In the genomic region with DNA sequence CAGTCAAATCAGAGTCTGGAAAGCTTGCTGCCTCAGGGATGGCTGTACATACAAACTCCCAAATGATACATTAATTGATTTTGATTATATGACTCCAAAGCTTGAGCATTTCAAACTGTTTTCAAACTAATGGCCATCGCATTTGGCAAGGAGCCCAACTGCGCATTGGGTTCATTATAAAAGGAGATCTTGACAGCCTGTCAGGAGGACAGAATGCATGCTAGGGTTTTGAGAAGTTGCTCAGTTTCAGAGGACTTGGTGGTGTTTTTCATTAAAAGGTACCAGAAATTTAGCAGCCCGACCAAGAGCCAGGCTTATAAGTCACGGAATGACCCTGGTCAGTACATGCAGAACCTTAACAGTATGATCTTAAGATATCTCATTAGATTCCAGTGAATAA, we compare ENCODE assay signal across 30 cellular contexts.
"Had no signal": no experiment of that assay in that cellular context is flagged by ENCODE, and none has a peak within 500 bp of the region (broad histone marks: within the 10 kb centered on the region; RNA-seq: fewer than 3 reads in every experiment).

No MANE protein-coding gene starts in this region.

- H3K27me3 Mint-ChIP-seq: activated CD4-positive, alpha-beta memory T cell treated with anti-CD3 and anti-CD28 coated beads, Interleukin-2, amount 10 ng/mL, durations not matched to agents 7 days and 5 days; activated CD4-positive, alpha-beta T cell treated with anti-CD3 and anti-CD28 coated beads, Interleukin-2, amount 10 ng/mL, durations not matched to agents 7 days and 5 days; activated naive CD8-positive, alpha-beta T cell; activated T-cell treated with anti-CD3 and anti-CD28 coated beads, Interleukin-2, amount 50 U/mL, for 24 hours; activated T-helper 17 cell treated with anti-CD3 and anti-CD28 coated beads, Interleukin-2, amount 50 U/mL, for 72 hours; central memory CD8-positive, alpha-beta T cell; effector memory CD8-positive, alpha-beta T cell had no signal

- H3K27ac ChIP-seq: brain microvascular endothelial cell, esophagus muscularis mucosa, foreskin keratinocyte, gastrocnemius medialis, heart left ventricle had no signal

- H3K4me3 Mint-ChIP-seq: activated CD4-positive, alpha-beta memory T cell treated with anti-CD3 and anti-CD28 coated beads, Interleukin-2, amount 10 ng/mL, durations not matched to agents 7 days and 5 days; activated CD4-positive, alpha-beta T cell treated with anti-CD3 and anti-CD28 coated beads, Interleukin-2, amount 10 ng/mL, durations not matched to agents 7 days and 5 days; activated naive CD8-positive, alpha-beta T cell; activated T-cell treated with anti-CD3 and anti-CD28 coated beads, Interleukin-2, amount 50 U/mL, for 24 hours; activated T-cell treated with anti-CD3 and anti-CD28 coated beads, Interleukin-2, amount 50 U/mL, for 72 hours; activated T-helper 17 cell treated with anti-CD3 and anti-CD28 coated beads, Interleukin-2, amount 50 U/mL, for 72 hours; central memory CD8-positive, alpha-beta T cell; effector memory CD8-positive, alpha-beta T cell had no signal

- H3K36me3 ChIP-seq: brain microvascular endothelial cell, esophagus muscularis mucosa, gastrocnemius medialis, heart left ventricle had no signal

- H3K36me3 Mint-ChIP-seq: activated naive CD8-positive, alpha-beta T cell had no signal

- H3K27me3 ChIP-seq: brain microvascular endothelial cell, esophagus muscularis mucosa, foreskin keratinocyte, gastrocnemius medialis, heart left ventricle had no signal

- H3K4me1 Mint-ChIP-seq: activated CD4-positive, alpha-beta memory T cell treated with anti-CD3 and anti-CD28 coated beads, Interleukin-2, amount 10 ng/mL, durations not matched to agents 7 days and 5 days; activated CD4-positive, alpha-beta T cell treated with anti-CD3 and anti-CD28 coated beads, Interleukin-2, amount 10 ng/mL, durations not matched to agents 7 days and 5 days; activated T-helper 17 cell treated with anti-CD3 and anti-CD28 coated beads, Interleukin-2, amount 50 U/mL, for 72 hours; central memory CD8-positive, alpha-beta T cell had no signal

- DNase-seq: activated CD4-positive, alpha-beta memory T cell treated with anti-CD3 and anti-CD28 coated beads, Interleukin-2, amount 10 ng/mL, durations not matched to agents 7 days and 5 days; activated CD4-positive, alpha-beta T cell treated with anti-CD3 and anti-CD28 coated beads for 1 hour; activated CD4-positive, alpha-beta T cell treated with anti-CD3 and anti-CD28 coated beads for 4 hours; activated CD4-positive, alpha-beta T cell treated with anti-CD3 and anti-CD28 coated beads, Interleukin-2, amount 10 ng/mL, durations not matched to agents 7 days and 5 days; activated CD4-positive, alpha-beta T cell treated with anti-CD3 and anti-CD28 coated beads, Interleukin-2, amount 50 U/mL, for 4 hours; activated CD8-positive, alpha-beta memory T cell treated with anti-CD3 and anti-CD28 coated beads, Interleukin-2, amount 50 U/mL, for 48 hours; activated effector memory CD4-positive, alpha-beta T cell treated with Interleukin-2 at 50 U/mL for 16 hours; activated gamma-delta T cell treated with Interleukin-2 at 50 U/mL for 16 hours; activated naive CD4-positive, alpha-beta T cell treated with anti-CD3 and anti-CD28 coated beads, Interleukin-2, amount 50 U/mL, for 16 hours; activated naive CD4-positive, alpha-beta T cell treated with Interleukin-2 at 50 U/mL for 16 hours; activated T-cell treated with anti-CD3 and anti-CD28 coated beads for 4 hours; activated T-cell treated with anti-CD3 and anti-CD28 coated beads, Interleukin-2, amount 50 U/mL, for 24 hours; activated T-cell treated with anti-CD3 and anti-CD28 coated beads, Interleukin-2, amount 50 U/mL, for 72 hours; amniotic stem cell; anterior cingulate cortex; brain microvascular endothelial cell; cortex of kidney; dermis blood vessel endothelial cell; effector CD4-positive, alpha-beta T cell; effector memory CD8-positive, alpha-beta T cell; erythroblast; foreskin keratinocyte; gastrocnemius medialis; glutamatergic neuron; heart left ventricle; T-helper 2 cell had no signal

- ATAC-seq: activated T-cell treated with anti-CD3 and anti-CD28 coated beads, Interleukin-2, amount 50 U/mL, for 72 hours; activated T-helper 17 cell treated with anti-CD3 and anti-CD28 coated beads, Interleukin-2, amount 50 U/mL, for 72 hours; effector memory CD8-positive, alpha-beta T cell; foreskin keratinocyte; gastrocnemius medialis; heart left ventricle had no signal

- H3K9me3 Mint-ChIP-seq: activated CD4-positive, alpha-beta T cell treated with anti-CD3 and anti-CD28 coated beads, Interleukin-2, amount 10 ng/mL, durations not matched to agents 7 days and 5 days; activated T-cell treated with anti-CD3 and anti-CD28 coated beads, Interleukin-2, amount 50 U/mL, for 24 hours had no signal

- H3K9me3 ChIP-seq: esophagus muscularis mucosa, gastrocnemius medialis, heart left ventricle had no signal

- H3K4me3 ChIP-seq: esophagus muscularis mucosa, gastrocnemius medialis, heart left ventricle had no signal

- H3K27ac Mint-ChIP-seq: activated CD4-positive, alpha-beta memory T cell treated with anti-CD3 and anti-CD28 coated beads, Interleukin-2, amount 10 ng/mL, durations not matched to agents 7 days and 5 days; activated CD4-positive, alpha-beta T cell treated with anti-CD3 and anti-CD28 coated beads, Interleukin-2, amount 10 ng/mL, durations not matched to agents 7 days and 5 days; activated naive CD8-positive, alpha-beta T cell; activated T-cell treated with anti-CD3 and anti-CD28 coated beads, Interleukin-2, amount 50 U/mL, for 24 hours; activated T-cell treated with anti-CD3 and anti-CD28 coated beads, Interleukin-2, amount 50 U/mL, for 72 hours; activated T-helper 17 cell treated with anti-CD3 and anti-CD28 coated beads, Interleukin-2, amount 50 U/mL, for 72 hours; effector memory CD8-positive, alpha-beta T cell had no signal
